ENCODE assay signal across 8 cellular contexts in the genomic region with DNA sequence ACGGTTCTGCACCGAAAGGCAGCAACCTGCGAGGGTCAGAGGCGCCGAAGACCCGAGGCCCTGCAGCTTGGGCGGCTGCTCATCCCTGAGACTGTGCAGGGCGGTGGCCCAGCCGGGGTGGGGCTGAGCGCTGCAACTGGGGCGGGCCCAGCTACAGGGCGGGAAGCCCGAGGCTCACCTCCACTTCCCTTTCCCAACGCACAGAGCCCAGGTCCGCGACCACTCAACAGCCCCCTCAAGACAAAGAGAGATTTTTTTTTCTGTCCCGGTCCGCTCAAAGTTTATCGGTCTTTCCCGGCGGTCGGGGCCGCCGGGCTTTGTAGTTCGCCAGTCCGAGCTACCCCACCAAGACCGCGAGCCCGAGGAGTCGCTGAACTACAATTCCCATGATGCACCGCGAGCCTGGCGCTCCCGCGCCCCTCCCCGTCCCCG. TPM values are rescaled to one million over a fixed set of nuclear protein-coding genes. Genes with fewer than 3 reads are reported as not detected.
A peak's percentile ranks its signal among the peaks of the same experiment; 100 is the strongest.
DNase-seq lines count a peak whose midpoint lies in the region; ATAC-seq and TF ChIP-seq lines count a peak whose summit lies in the region.

No MANE protein-coding gene starts in this region.

- H3K9me3 ChIP-seq in T-helper 17 cell (ENCODE audit: control insufficient read depth, low read length, poor library complexity, severe bottlenecking) (no peaks in the 10 kb centered on the region), right cardiac atrium (ENCODE audit: control insufficient read depth, low read length) (no peaks in the 10 kb centered on the region), prostate gland (no peaks in the 10 kb centered on the region)

- no peaks in the 10 kb centered on the region for H3K27me3 ChIP-seq in right cardiac atrium (ENCODE audit: control insufficient read depth, insufficient read depth)
- no peaks in the 10 kb centered on the region for H3K27me3 ChIP-seq in prostate gland (replicated peaks; ENCODE audit: insufficient read depth)

- peak overlapping the region; percentile 72 for H3K27ac Mint-ChIP-seq in T-helper 17 cell

- H3K4me1 Mint-ChIP-seq in T-helper 17 cell, result peaks cover 20% of the 10 kb centered on the region

- H3K4me3 ChIP-seq in right cardiac atrium (ENCODE audit: low read length) (peak overlapping the region; percentile 91), prostate gland (peak overlapping the region; percentile 95 to 98), urinary bladder (ENCODE audit: low read depth, low read length) (peak overlapping the region; percentile 92)

- TF ChIP-seq POLR2A in prostate gland (IDR thresholded peaks at IDR 0.05), result no peak

- H3K27me3 Mint-ChIP-seq in T-helper 17 cell, result no peaks in the 10 kb centered on the region

- no peaks in the 10 kb centered on the region for H3K36me3 ChIP-seq in prostate gland
- H3K36me3 ChIP-seq in urinary bladder (ENCODE audit: insufficient read depth), result no peaks in the 10 kb centered on the region

- H3K27ac ChIP-seq in right cardiac atrium (ENCODE audit: low read length) (peak overlapping the region; percentile 97), prostate gland (peak overlapping the region; percentile 89), urinary bladder (ENCODE audit: low read depth) (peak overlapping the region; percentile 84)

- peak overlapping the region; percentile 89 for H3K4me3 Mint-ChIP-seq in T-helper 17 cell

- DNase-seq in NCI-H187 (lab: John Stamatoyannopoulos, UW) (peak; percentile 60), T-helper 17 cell (peak; percentile 81 to 86 (median 82)), anterior cingulate cortex (lab: John Stamatoyannopoulos, UW) (peak in 56 of 58 donors; percentile 42 to 96 (median 90)), right cardiac atrium (peak; percentile 95 to 97 (median 97)), prostate gland (ENCODE audit: low spot score) (peak; percentile 93)

- no peaks in the 10 kb centered on the region for H3K36me3 Mint-ChIP-seq in T-helper 17 cell (ENCODE audit: low read depth)

- H3K4me1 ChIP-seq in right cardiac atrium (ENCODE audit: control insufficient read depth, insufficient read depth, low read length) (peaks cover 2% of the 10 kb centered on the region), prostate gland (replicated peaks) (no peaks in the 10 kb centered on the region), urinary bladder (ENCODE audit: insufficient read depth) (no peaks in the 10 kb centered on the region)

- TF ChIP-seq CTCF in prostate gland (IDR thresholded peaks at IDR 0.05), result no peak

- intact Hi-C loops in right cardiac atrium (cut with DNase I) (loop anchor here in 1 of 4 donors (10.0 kb wide), 1 partner anchor 52 kb away; no protein-coding TSS in a partner anchor), prostate gland (cut with DNase I) (loop anchor here (5.0 to 10.0 kb wide), 5 partner anchors 36 to 856 kb away; partner anchors contain the start of genes HSPH1, UBE2L5 and USPL1)

- ATAC-seq in GM18502 (IDR thresholded peaks at IDR 0.05; ENCODE audit: poor library complexity, unreplicated experiment), result peak; percentile 86
- ATAC-seq in HG02943 (IDR thresholded peaks at IDR 0.05; ENCODE audit: low read depth, unreplicated experiment), result peak; percentile 79
- ATAC-seq in T-helper 17 cell, result peak; percentile 93
- ATAC-seq in right cardiac atrium, result peak; percentile 97 to 98

- under 1% methylated on average over 37 of the region's 37 CpGs for WGBS in right cardiac atrium
- WGBS in prostate gland, result 1% methylated on average over 37 of the region's 37 CpGs
- WGBS in urinary bladder, result under 1% methylated on average over 37 of the region's 37 CpGs

RNA-seq across cellular contexts. Expression of gene KATNAL1, which starts 0.6 kb away (rescaled TPM):
- total RNA-seq in T-helper 17 cell, result 10 to 100 TPM; 10.6 to 11.8 TPM
- total RNA-seq in right cardiac atrium, result 10 to 100 TPM; 48.3 to 53.5 (median 50.6) TPM
- 8.1 TPM for polyA plus RNA-seq in right cardiac atrium
- 10 to 100 TPM; 12.8 to 16.4 TPM for total RNA-seq in prostate gland
- 56.4 TPM for total RNA-seq in urinary bladder
- 12.3 TPM for polyA plus RNA-seq in urinary bladder

Comparison
In these comparisons a context has a peak if more than half of its experiments do, and no peak if none do; other contexts are left out.
1. Peak in every context shown above with its lines: DNase-seq, ATAC-seq, H3K4me3 ChIP-seq and H3K27ac ChIP-seq.